ENCODE assay signal across 17 cellular contexts in the genomic region with DNA sequence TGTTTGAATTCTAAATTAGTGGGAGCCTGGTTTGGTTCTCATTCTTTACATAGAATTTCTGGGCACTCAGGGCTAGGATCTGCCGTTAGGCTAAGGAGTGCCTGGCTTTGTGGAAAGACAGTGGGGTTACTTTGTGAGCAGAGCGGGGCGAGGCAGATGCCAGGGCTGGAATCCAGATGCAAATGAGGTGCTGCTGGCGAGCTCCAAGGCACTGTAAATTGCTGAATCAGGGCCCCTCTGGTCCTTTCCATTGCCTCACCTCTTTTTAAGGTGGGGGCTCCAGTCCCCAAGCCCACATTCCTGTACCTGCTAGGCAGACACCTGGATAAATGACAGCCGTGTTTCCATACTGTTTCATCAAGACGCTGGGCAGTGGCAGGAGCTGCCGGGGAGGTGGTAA. TPM values are rescaled to one million over a fixed set of nuclear protein-coding genes. Genes with fewer than 3 reads are reported as not detected.
DNase-seq lines count a peak whose midpoint lies in the region; ATAC-seq and TF ChIP-seq lines count a peak whose summit lies in the region.
"Had no signal": no experiment of that assay in that cellular context is flagged by ENCODE, and none has a peak within 500 bp of the region (broad histone marks: within the 10 kb centered on the region; RNA-seq: fewer than 3 reads in every experiment).

No MANE protein-coding gene starts in this region.

- H3K9ac ChIP-seq in neural progenitor cell, result no peak overlapping the region

- BruUV-seq in A673 (replicated peaks; lab: Mats Ljungman, UMichigan), result no TSS peak

- POLR2A ChIA-PET in A673 (lab: Charles Lee; ENCODE audit: low non-redundant PET), result interaction anchor here (0.7 kb wide), 1 partner anchor 64 kb away, joined by 3 read pairs; no protein-coding TSS in a partner anchor

- H3K4me2 ChIP-seq in neural progenitor cell, result peak overlapping the region; percentile 8
- H3K4me2 ChIP-seq: hepatocyte had no signal

- H4K20me1 ChIP-seq in neural progenitor cell (ENCODE audit: low read depth), result no peaks in the 10 kb centered on the region

- peak; percentile 12 for ATAC-seq in esophagus mucosa
- no peak for ATAC-seq in HG02840 (IDR thresholded peaks at IDR 0.05; ENCODE audit: low FRiP score, unreplicated experiment)
- ATAC-seq in HG03025 (IDR thresholded peaks at IDR 0.05; ENCODE audit: low FRiP score, unreplicated experiment), result no peak
- ATAC-seq: Panc1 had no signal

- H3K36me3 ChIP-seq in A673 (ENCODE audit: insufficient read depth, low read length, poor library complexity, severe bottlenecking) (no peaks in the 10 kb centered on the region), neural progenitor cell (no peaks in the 10 kb centered on the region)

- intact Hi-C loops in A673 (cut with micrococcal nuclease; ENCODE audit: unreplicated experiment), result no loop called here

- CTCF ChIA-PET in A673 (lab: Charles Lee), result no interaction called here

- no peak overlapping the region for H2AFZ ChIP-seq in neural progenitor cell (replicated peaks)
- H2AFZ ChIP-seq: hepatocyte had no signal

- no peak overlapping the region for H3K27ac Mint-ChIP-seq in neural progenitor cell
- H3K27ac Mint-ChIP-seq: activated T-helper 2 cell treated with anti-CD3 and anti-CD28 coated beads, Interferon-gamma antibody, Interleukin-2, Interleukin-4, amounts not matched to agents 10 μg/mL and 5 μg/mL and 100 μg/mL, durations not matched to agents 14 hours and 24 hours and 36 hours had no signal

- no peaks in the 10 kb centered on the region for H3K79me2 ChIP-seq in neural progenitor cell (ENCODE audit: low read depth)
- H3K79me2 ChIP-seq: hepatocyte had no signal

- H3K9me3 ChIP-seq in A673 (ENCODE audit: low read depth, low read length, poor library complexity, severe bottlenecking) (no peaks in the 10 kb centered on the region), neural progenitor cell (ENCODE audit: low read depth) (no peaks in the 10 kb centered on the region)
- H3K9me3 ChIP-seq: adrenal gland, neutrophil, right lobe of liver had no signal

- H3K27me3 Mint-ChIP-seq in neural progenitor cell (ENCODE audit: insufficient read depth, low read depth), result peaks cover 7% of the 10 kb centered on the region
- H3K27me3 Mint-ChIP-seq: stimulated activated naive CD8-positive, alpha-beta T cell treated with anti-CD3 and anti-CD28 coated beads, Interleukin-15, Interleukin-2, amounts not matched to agents 100 ng/mL and 50 ng/mL, for 24 hours had no signal

- peaks cover 10% of the 10 kb centered on the region for H3F3A ChIP-seq in neural progenitor cell (ENCODE audit: low read depth)

- H3K36me3 Mint-ChIP-seq in neural progenitor cell, result peaks cover 11% of the 10 kb centered on the region

- peak overlapping the region; percentile 40 for H3K27ac ChIP-seq in A673 (ENCODE audit: low read depth, low read length, poor library complexity, severe bottlenecking)
- H3K27ac ChIP-seq in neural progenitor cell, result no peak overlapping the region
- H3K27ac ChIP-seq: adrenal gland, hepatocyte, neutrophil, right lobe of liver had no signal

- DNase-seq in A673 (ENCODE audit: low spot score) (no peak), NCI-H526 treated with DMSO at 0.1 percent for 48 hours (lab: John Stamatoyannopoulos, UW) (peak; percentile 57), neural progenitor cell (ENCODE audit: low spot score) (peak; percentile 30), HCEC 1CT (no peak), NCI-H187 (lab: John Stamatoyannopoulos, UW) (no peak)
- DNase-seq: activated CD8-positive, alpha-beta memory T cell treated with anti-CD3 and anti-CD28 coated beads for 24 hours; adrenal gland; NCI-H1417 treated with DMSO at 0.1 percent for 48 hours; right lobe of liver had no signal

- TF ChIP-seq CTCF in A673 (conservative IDR thresholded peaks at IDR 0.05; ENCODE audit: low read depth, low read length), result no peak
- no peak for TF ChIP-seq CTCF in neural progenitor cell (IDR thresholded peaks at IDR 0.05)

- H3K27me3 ChIP-seq in A673 (replicated peaks; ENCODE audit: insufficient read depth, low read depth, low read length, poor library complexity) (no peaks in the 10 kb centered on the region), neural progenitor cell (no peaks in the 10 kb centered on the region)
- H3K27me3 ChIP-seq: adrenal gland, hepatocyte, neutrophil, right lobe of liver had no signal

- H3K4me3 Mint-ChIP-seq in neural progenitor cell, result no peak overlapping the region
- H3K4me3 Mint-ChIP-seq: stimulated activated naive CD8-positive, alpha-beta T cell treated with anti-CD3 and anti-CD28 coated beads, Interleukin-15, Interleukin-2, amounts not matched to agents 100 ng/mL and 50 ng/mL, for 24 hours had no signal

- peaks cover 6% of the 10 kb centered on the region for H3K4me1 Mint-ChIP-seq in neural progenitor cell

- H3K9me3 Mint-ChIP-seq in neural progenitor cell, result no peaks in the 10 kb centered on the region
- H3K9me3 Mint-ChIP-seq: activated T-helper 2 cell treated with anti-CD3 and anti-CD28 coated beads, Interferon-gamma antibody, Interleukin-2, Interleukin-4, amounts not matched to agents 10 μg/mL and 5 μg/mL and 100 μg/mL, durations not matched to agents 14 hours and 24 hours and 36 hours; stimulated activated naive CD8-positive, alpha-beta T cell treated with anti-CD3 and anti-CD28 coated beads, Interleukin-15, Interleukin-2, amounts not matched to agents 100 ng/mL and 50 ng/mL, for 24 hours had no signal

- H3K4me1 ChIP-seq in A673 (ENCODE audit: insufficient read depth, low read length, poor library complexity, severe bottlenecking), result peaks cover 28% of the 10 kb centered on the region
- peaks cover 26% of the 10 kb centered on the region for H3K4me1 ChIP-seq in neural progenitor cell

- no peak overlapping the region for H3K4me3 ChIP-seq in A673 (ENCODE audit: low read depth, low read length, poor library complexity, severe bottlenecking)
- no peak overlapping the region for H3K4me3 ChIP-seq in neural progenitor cell
- H3K4me3 ChIP-seq: adrenal gland, hepatocyte, right lobe of liver had no signal

RNA-seq across cellular contexts. Expression of a gene that starts 33.8 kb away (rescaled TPM):
- 7.8 and 8.8 TPM in 2 replicates for total RNA-seq in A673 (2021)
- 0.64 TPM for total RNA-seq in esophagus mucosa
- total RNA-seq in neural progenitor cell (ENCODE audit: low replicate concordance), result 3.7 and 8.8 TPM in 2 replicates

Comparison
In these comparisons a context has a peak if more than half of its experiments do, and no peak if none do; other contexts are left out.
1. DNase-seq: peak in NCI-H526 treated with DMSO at 0.1 percent for 48 hours (single experiment) and neural progenitor cell (single experiment); none in A673 (single experiment), HCEC 1CT (single experiment) and NCI-H187 (0 of 2).